ENCODE assay signal across 18 cellular contexts in the genomic region with DNA sequence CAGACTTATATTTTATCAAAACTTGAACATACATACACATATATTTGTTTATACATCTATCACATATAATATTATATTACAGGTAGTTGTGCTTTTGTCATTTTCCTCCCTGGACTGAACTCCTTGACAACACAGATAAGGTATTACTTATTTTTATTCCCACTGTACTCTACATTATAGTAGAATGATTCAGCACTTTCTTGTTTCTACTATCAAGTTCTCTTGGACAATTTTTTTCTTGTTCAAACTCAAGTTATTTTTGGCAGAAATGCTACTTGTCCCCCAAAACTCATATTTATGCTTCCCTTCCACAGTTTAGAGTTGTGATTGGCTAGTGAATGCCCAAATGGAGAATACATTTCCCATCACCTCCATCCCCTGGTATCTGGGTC. TPM values are rescaled to one million over a fixed set of nuclear protein-coding genes. Genes with fewer than 3 reads are reported as not detected.
A peak's percentile ranks its signal among the peaks of the same experiment; 100 is the strongest.
DNase-seq lines count a peak whose midpoint lies in the region; ATAC-seq and TF ChIP-seq lines count a peak whose summit lies in the region.
"Had no signal": no experiment of that assay in that cellular context is flagged by ENCODE, and none has a peak within 500 bp of the region (broad histone marks: within the 10 kb centered on the region; RNA-seq: fewer than 3 reads in every experiment).

No MANE protein-coding gene starts in this region.

- no peaks in the 10 kb centered on the region for H3K9me3 ChIP-seq in T-helper 17 cell (ENCODE audit: control insufficient read depth, low read length, poor library complexity, severe bottlenecking)
- H3K9me3 ChIP-seq: thyroid gland had no signal

- H3K27me3 Mint-ChIP-seq in activated naive CD4-positive, alpha-beta T cell treated with anti-CD3 and anti-CD28 coated beads, Interleukin-2, amount 50 U/mL, for 24 hours, result no peaks in the 10 kb centered on the region
- no peaks in the 10 kb centered on the region for H3K27me3 Mint-ChIP-seq in T-helper 17 cell
- H3K27me3 Mint-ChIP-seq in effector memory CD8-positive, alpha-beta T cell, result no peaks in the 10 kb centered on the region
- no peaks in the 10 kb centered on the region for H3K27me3 Mint-ChIP-seq in stimulated activated naive B cell treated with anti-CD40 and anti-IgM and Interleukin-4, amounts not matched to agents 10 μg/mL and 1 μg/mL and 100 μg/mL, for 72 hours

- H3K9me3 Mint-ChIP-seq in activated naive CD4-positive, alpha-beta T cell treated with anti-CD3 and anti-CD28 coated beads, Interleukin-2, amount 50 U/mL, for 24 hours, result peaks cover 21% of the 10 kb centered on the region
- H3K9me3 Mint-ChIP-seq in effector memory CD8-positive, alpha-beta T cell, result peaks cover 0 to 13% of the 10 kb centered on the region in 2 donors
- H3K9me3 Mint-ChIP-seq in stimulated activated naive B cell treated with anti-CD40 and anti-IgM and Interleukin-4, amounts not matched to agents 10 μg/mL and 1 μg/mL and 100 μg/mL, for 72 hours, result peaks cover 5 to 12% of the 10 kb centered on the region in 2 donors

- POLR2A ChIA-PET in RWPE1 (lab: Yijun Ruan, JAX; ENCODE audit: low non-redundant PET), result no interaction called here

- no peak overlapping the region for H3K27ac ChIP-seq in RWPE1
- H3K27ac ChIP-seq: thyroid gland had no signal

- DNase-seq in activated naive CD4-positive, alpha-beta T cell treated with anti-CD3 and anti-CD28 coated beads, Interleukin-2, amount 50 U/mL, for 16 hours, result no peak
- DNase-seq in T-helper 17 cell (no peak), RWPE1 (ENCODE audit: low spot score) (no peak)
- no peak for DNase-seq in effector memory CD8-positive, alpha-beta T cell
- no peak for DNase-seq in stimulated activated naive B cell treated with anti-CD40 and anti-IgM and Interleukin-4, amounts not matched to agents 10 μg/mL and 1 μg/mL and 100 μg/mL, for 72 hours
- DNase-seq: activated CD4-positive, alpha-beta T cell treated with anti-CD3 and anti-CD28 coated beads, Interleukin-2, amount 50 U/mL, for 4 hours; DMS79; hypothalamus; left colon; NCI-H187 treated with DMSO at 0.1 percent for 48 hours; NCI-H510A treated with DMSO at 0.1 percent for 48 hours; thyroid gland had no signal

- TF ChIP-seq CTCF in RWPE1 (conservative IDR thresholded peaks at IDR 0.05; ENCODE audit: low read depth), result no peak

- peak overlapping the region; percentile 94 for H3K27ac Mint-ChIP-seq in activated naive CD4-positive, alpha-beta T cell treated with anti-CD3 and anti-CD28 coated beads, Interleukin-2, amount 50 U/mL, for 24 hours
- H3K27ac Mint-ChIP-seq in T-helper 17 cell, result peak overlapping the region; percentile 99
- H3K27ac Mint-ChIP-seq in effector memory CD8-positive, alpha-beta T cell, result peak overlapping the region; percentile 44 to 96
- H3K27ac Mint-ChIP-seq in stimulated activated naive B cell treated with anti-CD40 and anti-IgM and Interleukin-4, amounts not matched to agents 10 μg/mL and 1 μg/mL and 100 μg/mL, for 72 hours, result peak overlapping the region; percentile 88

- ATAC-seq in T-helper 17 cell (no peak), GM18502 (IDR thresholded peaks at IDR 0.05; ENCODE audit: poor library complexity, unreplicated experiment) (no peak), GM18498 (IDR thresholded peaks at IDR 0.05; ENCODE audit: unreplicated experiment) (no peak)
- no peak for ATAC-seq in effector memory CD8-positive, alpha-beta T cell (replicated peaks)
- no peak for ATAC-seq in stimulated activated naive B cell treated with anti-CD40 and anti-IgM and Interleukin-4, amounts not matched to agents 10 μg/mL and 1 μg/mL and 100 μg/mL, for 72 hours (replicated peaks)
- ATAC-seq: left colon had no signal

- CTCF ChIA-PET in RWPE1 (lab: Yijun Ruan, JAX), result no interaction called here

- peak overlapping the region; percentile 27 for H3K4me3 Mint-ChIP-seq in activated naive CD4-positive, alpha-beta T cell treated with anti-CD3 and anti-CD28 coated beads, Interleukin-2, amount 50 U/mL, for 24 hours
- peak overlapping the region; percentile 72 for H3K4me3 Mint-ChIP-seq in T-helper 17 cell
- peak overlapping the region; percentile 38 to 59 for H3K4me3 Mint-ChIP-seq in effector memory CD8-positive, alpha-beta T cell
- H3K4me3 Mint-ChIP-seq in stimulated activated naive B cell treated with anti-CD40 and anti-IgM and Interleukin-4, amounts not matched to agents 10 μg/mL and 1 μg/mL and 100 μg/mL, for 72 hours, result peak overlapping the region; percentile 27 to 43

- H3K36me3 Mint-ChIP-seq in activated naive CD4-positive, alpha-beta T cell treated with anti-CD3 and anti-CD28 coated beads, Interleukin-2, amount 50 U/mL, for 24 hours, result peaks cover 2% of the 10 kb centered on the region
- H3K36me3 Mint-ChIP-seq in T-helper 17 cell (ENCODE audit: low read depth), result peaks cover 2% of the 10 kb centered on the region
- peaks cover 14% of the 10 kb centered on the region for H3K36me3 Mint-ChIP-seq in effector memory CD8-positive, alpha-beta T cell (ENCODE audit: insufficient read depth)
- peaks cover 7 to 11% of the 10 kb centered on the region in 2 donors for H3K36me3 Mint-ChIP-seq in stimulated activated naive B cell treated with anti-CD40 and anti-IgM and Interleukin-4, amounts not matched to agents 10 μg/mL and 1 μg/mL and 100 μg/mL, for 72 hours

- H3K4me1 Mint-ChIP-seq in activated naive CD4-positive, alpha-beta T cell treated with anti-CD3 and anti-CD28 coated beads, Interleukin-2, amount 50 U/mL, for 24 hours, result peaks cover 94% of the 10 kb centered on the region
- peaks cover 48% of the 10 kb centered on the region for H3K4me1 Mint-ChIP-seq in T-helper 17 cell
- H3K4me1 Mint-ChIP-seq in effector memory CD8-positive, alpha-beta T cell (ENCODE audit: low read depth in 2 of 2), result peaks cover 33 to 74% of the 10 kb centered on the region in 2 donors
- peaks cover 34 to 81% of the 10 kb centered on the region in 2 donors for H3K4me1 Mint-ChIP-seq in stimulated activated naive B cell treated with anti-CD40 and anti-IgM and Interleukin-4, amounts not matched to agents 10 μg/mL and 1 μg/mL and 100 μg/mL, for 72 hours

RNA-seq across cellular contexts. Expression of a gene that starts 10.8 kb away (rescaled TPM):
- total RNA-seq in T-helper 17 cell, result 100 to 1,000 TPM; 697 to 813 TPM
- total RNA-seq: chondrocyte, epithelial cell of proximal tubule, pulmonary artery endothelial cell had no signal
